23 cellular contexts compared by ENCODE assay signal in the genomic region with DNA sequence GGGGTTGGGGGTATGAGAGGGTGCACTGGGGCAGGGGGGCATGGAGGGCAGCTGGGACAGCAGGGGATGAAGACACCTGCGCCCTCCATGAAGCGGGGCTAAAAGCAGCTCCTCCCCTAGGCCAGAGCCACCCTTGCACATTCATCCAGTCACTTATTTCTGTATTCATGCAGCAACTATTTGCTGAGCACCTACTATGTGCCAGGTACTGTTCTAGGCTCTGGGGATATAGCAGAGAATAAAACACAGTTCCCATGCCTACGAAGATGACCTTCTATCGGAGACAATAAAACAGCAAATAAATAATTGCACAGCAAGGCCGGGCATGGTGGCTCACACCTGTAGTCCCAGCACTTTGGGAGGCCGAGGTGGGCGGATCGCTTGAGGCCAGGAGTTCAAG. TPM values are rescaled to one million over a fixed set of nuclear protein-coding genes. Genes with fewer than 3 reads are reported as not detected.
DNase-seq lines count a peak whose midpoint lies in the region; ATAC-seq and TF ChIP-seq lines count a peak whose summit lies in the region.
"Had no signal": no experiment of that assay in that cellular context is flagged by ENCODE, and none has a peak within 500 bp of the region (broad histone marks: within the 10 kb centered on the region; RNA-seq: fewer than 3 reads in every experiment).

No MANE protein-coding gene starts in this region.

- TF ChIP-seq CTCF in HEK293 (tag by site-specific recombination; IDR thresholded peaks at IDR 0.05) (no peak), left lung (IDR thresholded peaks at IDR 0.05) (no peak), tibial artery (IDR thresholded peaks at IDR 0.05) (no peak)

- DNase-seq in left lung (no peak), tibial artery (no peak)
- DNase-seq in activated CD4-positive, alpha-beta memory T cell treated with anti-CD3 and anti-CD28 coated beads, Interleukin-2, amount 10 ng/mL, durations not matched to agents 7 days and 5 days, result no peak
- DNase-seq in stimulated activated naive CD4-positive, alpha-beta T cell treated with Interleukin-2 at 50 U/mL for 16 hours (lab: John Stamatoyannopoulos, UW), result no peak
- DNase-seq: AML-193; Caco-2; CD8-positive, alpha-beta T cell; DMS 273 treated with DMSO at 0.1 percent for 48 hours; DMS79; GF-D8; KG1; MM.1S; NCI-H2029 treated with DMSO at 0.1 percent for 48 hours; NCI-H446 treated with DMSO at 0.1 percent for 48 hours; NCI-H526; NCI-H82; NK-92 treated with Interleukin-12 subunit alpha and Interleukin-12 subunit beta, amount 100 ng/mL, for 24 hours; SIG-M5 had no signal

- H3K4me3 ChIP-seq in BLaER1 (no peak overlapping the region), HEK293 (ENCODE audit: low read depth, low read length) (no peak overlapping the region), left lung (no peak overlapping the region), tibial artery (no peak overlapping the region)
- H3K4me3 ChIP-seq: SK-N-MC had no signal

- H3K9me3 Mint-ChIP-seq in activated CD4-positive, alpha-beta memory T cell treated with anti-CD3 and anti-CD28 coated beads, Interleukin-2, amount 10 ng/mL, durations not matched to agents 7 days and 5 days, result no peaks in the 10 kb centered on the region
- H3K9me3 Mint-ChIP-seq: CD8-positive, alpha-beta T cell had no signal

- H4K20me1 ChIP-seq in BLaER1, result no peaks in the 10 kb centered on the region

- H3K36me3 ChIP-seq in BLaER1, result 0 out of 2 replicates have a peak, but pooled peaks cover 5% of the 10 kb centered on the region
- no peaks in the 10 kb centered on the region for H3K36me3 ChIP-seq in HEK293 (ENCODE audit: control insufficient read depth in 2 of 2, insufficient read depth in 1 of 2, low read length in 2 of 2)
- H3K36me3 ChIP-seq in left lung, result peaks cover 0 to 21% of the 10 kb centered on the region in 2 donors
- no peaks in the 10 kb centered on the region for H3K36me3 ChIP-seq in tibial artery

- CTCF ChIA-PET in HEK293 (lab: Yijun Ruan, JAX), result no interaction called here
- CTCF ChIA-PET in activated CD4-positive, alpha-beta memory T cell treated with anti-CD3 and anti-CD28 coated beads, Interleukin-2, amount 10 ng/mL, durations not matched to agents 7 days and 5 days (lab: Charles Lee), result no interaction called here

- H3K4me1 Mint-ChIP-seq in activated CD4-positive, alpha-beta memory T cell treated with anti-CD3 and anti-CD28 coated beads, Interleukin-2, amount 10 ng/mL, durations not matched to agents 7 days and 5 days, result no peaks in the 10 kb centered on the region

- H3K27me3 ChIP-seq in BLaER1, result no peaks in the 10 kb centered on the region
- H3K27me3 ChIP-seq in left lung, result no peaks in the 10 kb centered on the region
- H3K27me3 ChIP-seq in tibial artery, result no peaks in the 10 kb centered on the region

- peak overlapping the region; percentile 100; the same call in 1 of the 2 replicates for H3K4me2 ChIP-seq in BLaER1

- H3K4me3 Mint-ChIP-seq in activated CD4-positive, alpha-beta memory T cell treated with anti-CD3 and anti-CD28 coated beads, Interleukin-2, amount 10 ng/mL, durations not matched to agents 7 days and 5 days, result no peak overlapping the region
- H3K4me3 Mint-ChIP-seq: CD8-positive, alpha-beta T cell had no signal

- H3K4me1 ChIP-seq in BLaER1, result peaks cover 78% of the 10 kb centered on the region
- H3K4me1 ChIP-seq in HEK293 (ENCODE audit: control insufficient read depth, insufficient read depth, low read length), result no peaks in the 10 kb centered on the region
- H3K4me1 ChIP-seq in left lung, result peaks cover 39 to 73% of the 10 kb centered on the region in 2 donors
- H3K4me1 ChIP-seq in tibial artery, result peaks cover 4 to 70% (median 58%) of the 10 kb centered on the region in 4 donors

- no peak overlapping the region for H3K9ac ChIP-seq in BLaER1

- H3K36me3 Mint-ChIP-seq in activated CD4-positive, alpha-beta memory T cell treated with anti-CD3 and anti-CD28 coated beads, Interleukin-2, amount 10 ng/mL, durations not matched to agents 7 days and 5 days (ENCODE audit: low read depth), result no peaks in the 10 kb centered on the region
- H3K36me3 Mint-ChIP-seq: CD8-positive, alpha-beta T cell had no signal

- no peaks in the 10 kb centered on the region for H3K27me3 Mint-ChIP-seq in activated CD4-positive, alpha-beta memory T cell treated with anti-CD3 and anti-CD28 coated beads, Interleukin-2, amount 10 ng/mL, durations not matched to agents 7 days and 5 days

- H3K27ac Mint-ChIP-seq in activated CD4-positive, alpha-beta memory T cell treated with anti-CD3 and anti-CD28 coated beads, Interleukin-2, amount 10 ng/mL, durations not matched to agents 7 days and 5 days, result no peak overlapping the region
- H3K27ac Mint-ChIP-seq: CD8-positive, alpha-beta T cell had no signal

- POLR2A ChIA-PET in HEK293 (lab: Yijun Ruan, JAX), result no interaction called here
- POLR2A ChIA-PET in activated CD4-positive, alpha-beta memory T cell treated with anti-CD3 and anti-CD28 coated beads, Interleukin-2, amount 10 ng/mL, durations not matched to agents 7 days and 5 days (lab: Charles Lee), result no interaction called here

- H3K27ac ChIP-seq in BLaER1, result no peak overlapping the region
- H3K27ac ChIP-seq in HEK293 (ENCODE audit: extremely low read depth, low read depth, low read length), result no peak overlapping the region
- H3K27ac ChIP-seq in left lung, result peak overlapping the region; percentile 65 to 85
- peak overlapping the region; percentile 93 to 94 for H3K27ac ChIP-seq in tibial artery
- H3K27ac ChIP-seq: C4-2B, SK-N-MC had no signal

- intact Hi-C loops in left lung (cut with DNase I), result no loop called here
- intact Hi-C loops in tibial artery (cut with DNase I; ENCODE audit: low total_unique reads), result no loop called here

- no peaks in the 10 kb centered on the region for H3K9me3 ChIP-seq in BLaER1
- no peaks in the 10 kb centered on the region for H3K9me3 ChIP-seq in HEK293 (ENCODE audit: control insufficient read depth, insufficient read depth, low read depth, low read length)
- no peaks in the 10 kb centered on the region for H3K9me3 ChIP-seq in left lung
- H3K9me3 ChIP-seq in tibial artery, result no peaks in the 10 kb centered on the region
- H3K9me3 ChIP-seq: Caco-2 had no signal

- ATAC-seq in left lung, result no peak
- ATAC-seq in HG03439 (IDR thresholded peaks at IDR 0.05; ENCODE audit: unreplicated experiment), result no peak
- ATAC-seq: CD8-positive, alpha-beta T cell had no signal

TF ChIP-seq in HEK293, 187 proteins besides CTCF, POLR2A, EP300 and RAD21:
- TF ChIP-seq ZNF184 (tag by site-specific recombination; IDR thresholded peaks at IDR 0.05) (no peak), ZNF664 (tag by site-specific recombination; IDR thresholded peaks at IDR 0.05) (0 out of 2 replicates have a peak, but pooled peaks have one; percentile 21), ZSCAN18 (tag by site-specific recombination; IDR thresholded peaks at IDR 0.05) (no peak)

RNA-seq across cellular contexts. Expression of gene ALDH3B1, which starts 5.3 kb away (rescaled TPM):
- total RNA-seq in left lung, result 10 to 100 TPM; 59.3 to 87.1 TPM
- not detected for total RNA-seq in activated CD4-positive, alpha-beta memory T cell treated with anti-CD3 and anti-CD28 coated beads, Interleukin-2, amount 10 ng/mL, durations not matched to agents 7 days and 5 days
- total RNA-seq: CD8-positive, alpha-beta T cell had no signal

RNA-seq across cellular contexts. Expression of gene UNC93B1, which starts 11.6 kb away (rescaled TPM):
- 10 to 100 TPM; 52.5 to 98.9 TPM for total RNA-seq in left lung
- total RNA-seq in activated CD4-positive, alpha-beta memory T cell treated with anti-CD3 and anti-CD28 coated beads, Interleukin-2, amount 10 ng/mL, durations not matched to agents 7 days and 5 days, result 10 to 100 TPM; 41.7 to 42.0 TPM

RNA-seq across cellular contexts. Expression of gene NDUFS8, which starts 15.0 kb away (rescaled TPM):
- total RNA-seq in left lung, result 100 to 1,000 TPM; 148 to 151 TPM
- total RNA-seq in activated CD4-positive, alpha-beta memory T cell treated with anti-CD3 and anti-CD28 coated beads, Interleukin-2, amount 10 ng/mL, durations not matched to agents 7 days and 5 days, result 100 to 1,000 TPM; 112 to 128 TPM

RNA-seq across cellular contexts. Expression of gene TCIRG1, which starts 23.4 kb away (rescaled TPM):
- total RNA-seq in left lung, result 100 to 1,000 TPM; 191 to 323 TPM
- 100 to 1,000 TPM; 295 TPM for total RNA-seq in activated CD4-positive, alpha-beta memory T cell treated with anti-CD3 and anti-CD28 coated beads, Interleukin-2, amount 10 ng/mL, durations not matched to agents 7 days and 5 days

Comparison
In these comparisons a context has a peak if more than half of its experiments do, and no peak if none do; other contexts are left out.
1. H3K27ac ChIP-seq: peak in left lung (2 of 2) and tibial artery (2 of 2); none in BLaER1 (single experiment) and HEK293 (single experiment).
2. RNA of gene ALDH3B1, which starts 5.3 kb away (total RNA-seq): 59.3 to 87.1 TPM in left lung; not detected in activated CD4-positive, alpha-beta memory T cell treated with anti-CD3 and anti-CD28 coated beads, Interleukin-2, amount 10 ng/mL, durations not matched to agents 7 days and 5 days; every median in the first group is over 10 times any median in the second.